Comparison of ENCODE assay signal across 8 cellular contexts in genomic region chr16:89815639-89816348, GRCh38. TPM values are rescaled to one million over a fixed set of nuclear protein-coding genes. Genes with fewer than 3 reads are reported as not detected.
DNase-seq lines count a peak whose midpoint lies in the region; ATAC-seq and TF ChIP-seq lines count a peak whose summit lies in the region.

No MANE protein-coding gene starts in this region.

- H3K9ac ChIP-seq in OCI-LY3 (ENCODE audit: low read length), result peak overlapping the region; percentile 91
- peak overlapping the region; percentile 31 for H3K9ac ChIP-seq in neural cell (ENCODE audit: low read length)

- H2AFZ ChIP-seq in OCI-LY3 (ENCODE audit: low read depth, low read length) (no peak overlapping the region), neural cell (ENCODE audit: low read depth, low read length) (no peak overlapping the region)

- H3K4me2 ChIP-seq in OCI-LY3 (ENCODE audit: low read length) (peak overlapping the region; percentile 59), neural cell (ENCODE audit: low read length) (no peak overlapping the region)

- no peak for TF ChIP-seq EP300 in neural cell (conservative IDR thresholded peaks at IDR 0.05; ENCODE audit: poor library complexity, severe bottlenecking)

- H3K4me1 ChIP-seq in OCI-LY3 (ENCODE audit: low read length), result peaks cover 13% of the 10 kb centered on the region

- H3K9me3 ChIP-seq in OCI-LY3 (ENCODE audit: insufficient read depth, low read length) (no peaks in the 10 kb centered on the region), neural cell (ENCODE audit: low read length) (no peaks in the 10 kb centered on the region)

- no peak for TF ChIP-seq RAD21 in neural cell (conservative IDR thresholded peaks at IDR 0.05)

- H3K27ac ChIP-seq in OCI-LY3 (ENCODE audit: low read length), result peak overlapping the region; percentile 23; the same call in 1 of the 2 replicates
- no peak overlapping the region for H3K27ac ChIP-seq in neural cell (ENCODE audit: low read length)

- no peaks in the 10 kb centered on the region for H3K9me2 ChIP-seq in neural cell (ENCODE audit: insufficient read depth, low read length)

- H4K20me1 ChIP-seq in OCI-LY3 (ENCODE audit: insufficient read depth, low read length) (peaks cover 6% of the 10 kb centered on the region; the same call in 1 of the 2 replicates), neural cell (ENCODE audit: insufficient read depth) (no peaks in the 10 kb centered on the region)

- TF ChIP-seq CTCF in OCI-LY3 (IDR thresholded peaks at IDR 0.05; ENCODE audit: low read depth, low read length), result no peak
- no peak for TF ChIP-seq CTCF in neural cell (IDR thresholded peaks at IDR 0.05; ENCODE audit: poor library complexity, severe bottlenecking)

- peaks cover 55% of the 10 kb centered on the region for H3K79me2 ChIP-seq in OCI-LY3 (ENCODE audit: low read length)
- H3K79me2 ChIP-seq in neural cell (replicated peaks; ENCODE audit: insufficient read depth, low read length), result no peaks in the 10 kb centered on the region

- H3K27me3 ChIP-seq in OCI-LY3 (ENCODE audit: low read depth, low read length), result no peaks in the 10 kb centered on the region
- H3K27me3 ChIP-seq in neural cell (ENCODE audit: insufficient read depth, low read depth, low read length), result no peaks in the 10 kb centered on the region

- H3K4me3 ChIP-seq in OCI-LY3 (ENCODE audit: low read length) (peak overlapping the region; percentile 99), neural cell (ENCODE audit: low read length) (peak overlapping the region; percentile 88)

- ATAC-seq in HG02642 (IDR thresholded peaks at IDR 0.05; ENCODE audit: poor library complexity, unreplicated experiment), result peak; percentile 31
- no peak for ATAC-seq in HG02870 (IDR thresholded peaks at IDR 0.05; ENCODE audit: unreplicated experiment)

- in situ Hi-C loops in G401 (cut with HindIII; ENCODE audit: low sequenced_read_pairs), result no loop called here

- DNase-seq in activated CD8-positive, alpha-beta memory T cell treated with anti-CD3 and anti-CD28 coated beads for 24 hours, result peak; percentile 67
- no peak for DNase-seq in activated CD8-positive, alpha-beta memory T cell treated with anti-CD3 and anti-CD28 coated beads, Interleukin-2, amount 50 U/mL, for 4 hours
- DNase-seq in dermis blood vessel endothelial cell (peak; percentile 35), G401 (ENCODE audit: low spot score) (no peak)

- H3K36me3 ChIP-seq in OCI-LY3 (replicated peaks; ENCODE audit: low read depth, low read length), result peaks cover 15% of the 10 kb centered on the region
- H3K36me3 ChIP-seq in neural cell (ENCODE audit: insufficient read depth, low read length), result no peaks in the 10 kb centered on the region

- no peaks in the 10 kb centered on the region for H3F3A ChIP-seq in neural cell (ENCODE audit: insufficient read depth, low read length, poor library complexity, severe bottlenecking)

TF ChIP-seq in neural cell, 6 proteins besides CTCF, POLR2A, EP300 and RAD21:
- TF ChIP-seq TAF1 (IDR thresholded peaks at IDR 0.05; ENCODE audit: low read depth) (no peak), EZH2 (IDR thresholded peaks at IDR 0.05; ENCODE audit: borderline replicate concordance, insufficient read depth, low read length, poor library complexity, severe bottlenecking) (no peak), SMC3 (conservative IDR thresholded peaks at IDR 0.05; ENCODE audit: poor library complexity) (no peak), REST (IDR thresholded peaks at IDR 0.05; ENCODE audit: borderline replicate concordance) (no peak), MXI1 (conservative IDR thresholded peaks at IDR 0.05; ENCODE audit: poor library complexity, severe bottlenecking) (no peak), POLR2AphosphoS5 (IDR thresholded peaks at IDR 0.05) (no peak)

RNA-seq across cellular contexts. Expression of gene FANCA, which starts 0.7 kb away (rescaled TPM):
- 16.8 and 17.3 TPM in 2 replicates for total RNA-seq in dermis blood vessel endothelial cell
- 10.2 and 13.3 TPM in 2 replicates for polyA plus RNA-seq in neural cell
- polyA minus RNA-seq in neural cell, result 14.5 and 16.8 TPM in 2 replicates
- total RNA-seq in G401 (2014; rRNA removed; shearing (Covaris generic)), result 24.0 and 36.2 TPM in 2 replicates

RNA-seq across cellular contexts. Expression of gene SPIRE2, which starts 12.5 kb away (rescaled TPM):
- 2.1 and 2.7 TPM in 2 replicates for total RNA-seq in dermis blood vessel endothelial cell
- polyA plus RNA-seq in neural cell, result 45.0 and 54.1 TPM in 2 replicates
- polyA minus RNA-seq in neural cell, result 26.5 and 29.2 TPM in 2 replicates
- 21.7 and 37.2 TPM in 2 replicates for total RNA-seq in G401 (2014; rRNA removed; shearing (Covaris generic))

RNA-seq across cellular contexts. Expression of gene TCF25, which starts 57.6 kb away (rescaled TPM):
- 170 and 206 TPM in 2 replicates for total RNA-seq in dermis blood vessel endothelial cell
- polyA plus RNA-seq in neural cell, result 200 and 240 TPM in 2 replicates
- polyA minus RNA-seq in neural cell, result 172 and 202 TPM in 2 replicates
- total RNA-seq in G401 (2014; rRNA removed; shearing (Covaris generic)), result 132 and 147 TPM in 2 replicates

Comparison
In these comparisons a context has a peak if more than half of its experiments do, and no peak if none do; other contexts are left out.
1. DNase-seq: peak in activated CD8-positive, alpha-beta memory T cell treated with anti-CD3 and anti-CD28 coated beads for 24 hours (single experiment) and dermis blood vessel endothelial cell (single experiment); none in activated CD8-positive, alpha-beta memory T cell treated with anti-CD3 and anti-CD28 coated beads, Interleukin-2, amount 50 U/mL, for 4 hours (single experiment) and G401 (single experiment).